Comparison of ENCODE assay signal across 17 cellular contexts in genomic region chr16:67114793-67115192, GRCh38. TPM values are rescaled to one million over a fixed set of nuclear protein-coding genes. Genes with fewer than 3 reads are reported as not detected.
A peak's percentile ranks its signal among the peaks of the same experiment; 100 is the strongest.
DNase-seq lines count a peak whose midpoint lies in the region; ATAC-seq and TF ChIP-seq lines count a peak whose summit lies in the region.
"Had no signal": no experiment of that assay in that cellular context is flagged by ENCODE, and none has a peak within 500 bp of the region (broad histone marks: within the 10 kb centered on the region; RNA-seq: fewer than 3 reads in every experiment).

No MANE protein-coding gene starts in this region.

- TF ChIP-seq EP300 in stomach (IDR thresholded peaks at IDR 0.05), result no peak

- no peak for TF ChIP-seq CTCF in gastrocnemius medialis (IDR thresholded peaks at IDR 0.05 in 4 of 5, conservative IDR thresholded peaks at IDR 0.05 in 1 of 5)
- TF ChIP-seq CTCF in stomach (IDR thresholded peaks at IDR 0.05), result no peak

- WGBS in stomach, 5 donors, result 73 to 95% (median 90%) methylated on average over 2 of the region's 2 CpGs

- H3K9me3 ChIP-seq in gastrocnemius medialis, result no peaks in the 10 kb centered on the region
- H3K9me3 ChIP-seq in stomach, result no peaks in the 10 kb centered on the region
- H3K9me3 ChIP-seq: ascending aorta, BLaER1, esophagus squamous epithelium, ovary, Peyer's patch had no signal

- peaks cover 36% of the 10 kb centered on the region in 2 donors for H3K4me1 ChIP-seq in gastrocnemius medialis
- H3K4me1 ChIP-seq in stomach, result peaks cover 18 to 62% (median 32%) of the 10 kb centered on the region in 4 donors

- intact Hi-C loops in gastrocnemius medialis (cut with DNase I; ENCODE audit: low total_unique reads), result no loop called here
- intact Hi-C loops in stomach (cut with DNase I; ENCODE audit: low total_unique reads), result no loop called here

- peak; percentile 65 for DNase-seq in HCEC 1CT
- no peak for DNase-seq in gastrocnemius medialis
- DNase-seq in stomach, result no peak
- DNase-seq in COLO668 (lab: John Stamatoyannopoulos, UW; ENCODE audit: unreplicated experiment), result no peak
- no peak for DNase-seq in NCI-H1436 (lab: John Stamatoyannopoulos, UW)
- DNase-seq: activated B cell treated with CpG ODN at 0.5 μM for 24 hours; activated effector memory CD4-positive, alpha-beta T cell treated with anti-CD3 and anti-CD28 coated beads, Interleukin-2, amount 50 U/mL, for 16 hours; esophagus squamous epithelium; hypothalamus; NCI-H2029; NCI-H748 treated with DMSO at 0.1 percent for 48 hours; ovary; Peyer's patch had no signal

- H3K36me3 ChIP-seq in gastrocnemius medialis (peaks cover 0 to 2% of the 10 kb centered on the region in 2 donors), stomach (peaks cover 2 to 5% (median 2%) of the 10 kb centered on the region in 4 donors)
- H3K36me3 ChIP-seq: ascending aorta, ovary had no signal

- TF ChIP-seq POLR2A in gastrocnemius medialis (IDR thresholded peaks at IDR 0.05), result no peak
- TF ChIP-seq POLR2A in stomach (IDR thresholded peaks at IDR 0.05), result no peak

- H3K4me3 ChIP-seq in gastrocnemius medialis (no peak overlapping the region), stomach (no peak overlapping the region)
- H3K4me3 ChIP-seq: ascending aorta, BLaER1, esophagus squamous epithelium, ovary, Peyer's patch had no signal

- in situ Hi-C loops in gastrocnemius medialis (cut with MboI; ENCODE audit: low sequenced_read_pairs in 4 of 4), result no loop called here

- ATAC-seq in gastrocnemius medialis, result no peak

- no peaks in the 10 kb centered on the region for H3K27me3 ChIP-seq in gastrocnemius medialis
- H3K27me3 ChIP-seq in stomach, result no peaks in the 10 kb centered on the region
- H3K27me3 ChIP-seq: ascending aorta, BLaER1, esophagus squamous epithelium, ovary, Peyer's patch had no signal

- H3K27ac ChIP-seq in angular gyrus (ENCODE audit: low read depth, low read length) (peak overlapping the region; percentile 80), gastrocnemius medialis (peak overlapping the region in 3 of 4 donors; percentile 16 to 79 (median 77)), stomach (no peak overlapping the region)
- H3K27ac ChIP-seq: ascending aorta, BLaER1, esophagus squamous epithelium, ovary, Peyer's patch had no signal

RNA-seq across cellular contexts. Expression of gene PHAF1, which starts 5.1 kb away (rescaled TPM):
- total RNA-seq in gastrocnemius medialis (10 to 100 TPM; 23.3 to 63.4 (median 48.9) TPM), stomach (10 to 100 TPM in 3 of 5 donors, 1 to 10 TPM in 2; 4.6 to 39.6 (median 13.4) TPM)
- polyA plus RNA-seq in stomach, result 1 to 10 TPM; 5.1 to 7.6 (median 7.5) TPM

RNA-seq across cellular contexts. Expression of gene B3GNT9, which starts 36.0 kb away (rescaled TPM):
- total RNA-seq in gastrocnemius medialis (1 to 10 TPM; 1.5 to 3.1 (median 2.6) TPM), stomach (10 to 100 TPM in 1 of 5 donors, 1 to 10 TPM in 3, under 1 TPM in 1; 0.58 to 11.2 (median 4.3) TPM)
- polyA plus RNA-seq in stomach, result 1 to 10 TPM; 3.5 to 7.9 (median 4.0) TPM

RNA-seq across cellular contexts. Expression of gene TRADD, which starts 44.9 kb away (rescaled TPM):
- total RNA-seq in gastrocnemius medialis (10 to 100 TPM in 2 of 4 donors, 1 to 10 TPM in 2; 8.8 to 15.3 (median 10.1) TPM), stomach (100 to 1,000 TPM in 1 of 5 donors, 10 to 100 TPM in 4; 10.6 to 112 (median 38.4) TPM)
- polyA plus RNA-seq in stomach, result 10 to 100 TPM; 18.9 to 39.4 (median 34.8) TPM

RNA-seq across cellular contexts. Expression of gene FBXL8, which starts 45.0 kb away (rescaled TPM):
- total RNA-seq in gastrocnemius medialis (10 to 100 TPM in 3 of 4 donors, 1 to 10 TPM in 1; 7.0 to 16.3 (median 14.3) TPM), stomach (100 to 1,000 TPM in 1 of 5 donors, 10 to 100 TPM in 3, 1 to 10 TPM in 1; 5.5 to 412 (median 51.3) TPM)
- 10 to 100 TPM in 2 of 3 donors, 1 to 10 TPM in 1; 8.3 to 18.3 (median 10.7) TPM for polyA plus RNA-seq in stomach
- total RNA-seq: H1 had no signal

RNA-seq across cellular contexts. Expression of gene HSF4, which starts 49.8 kb away (rescaled TPM):
- 100 to 1,000 TPM in 1 of 4 donors, 10 to 100 TPM in 2, 1 to 10 TPM in 1; 9.0 to 111 (median 29.7) TPM for total RNA-seq in gastrocnemius medialis
- 100 to 1,000 TPM in 1 of 5 donors, 10 to 100 TPM in 3, 1 to 10 TPM in 1; 9.5 to 630 (median 36.5) TPM for total RNA-seq in stomach
- 10 to 100 TPM; 23.8 to 65.4 (median 27.9) TPM for polyA plus RNA-seq in stomach
- total RNA-seq: H1 had no signal

Comparison
In these comparisons a context has a peak if more than half of its experiments do, and no peak if none do; other contexts are left out.
1. H3K27ac ChIP-seq: peak in angular gyrus (single experiment) and gastrocnemius medialis (3 of 4); none in stomach (0 of 5).